8 cellular contexts compared by ENCODE assay signal in genomic region chr3:189355481-189356201, GRCh38.
DNase-seq lines count a peak whose midpoint lies in the region; ATAC-seq and TF ChIP-seq lines count a peak whose summit lies in the region.

No MANE protein-coding gene starts in this region.

- H3K9ac ChIP-seq in BLaER1 treated with 17β-estradiol and CSF1 and Interleukin-3, amounts not matched to agents 10 nM and 100 nM, result no peak overlapping the region

- no peaks in the 10 kb centered on the region for H3K36me3 Mint-ChIP-seq in activated naive CD8-positive, alpha-beta T cell treated with anti-CD3 and anti-CD28 coated beads, Interleukin-2, amount 10 ng/mL, durations not matched to agents 7 days and 5 days
- H3K36me3 Mint-ChIP-seq in mesothelial cell of epicardium, result no peaks in the 10 kb centered on the region

- no peaks in the 10 kb centered on the region for H3K9me3 Mint-ChIP-seq in activated naive CD8-positive, alpha-beta T cell treated with anti-CD3 and anti-CD28 coated beads, Interleukin-2, amount 10 ng/mL, durations not matched to agents 7 days and 5 days
- peaks cover 3% of the 10 kb centered on the region for H3K9me3 Mint-ChIP-seq in mesothelial cell of epicardium

- no peaks in the 10 kb centered on the region for H3K27me3 Mint-ChIP-seq in activated naive CD8-positive, alpha-beta T cell treated with anti-CD3 and anti-CD28 coated beads, Interleukin-2, amount 10 ng/mL, durations not matched to agents 7 days and 5 days
- H3K27me3 Mint-ChIP-seq in mesothelial cell of epicardium (ENCODE audit: low read depth), result no peaks in the 10 kb centered on the region

- intact Hi-C loops in vagina (cut with DNase I), result no loop called here
- intact Hi-C loops in ascending aorta (cut with DNase I), result no loop called here

- H3K4me3 Mint-ChIP-seq in activated naive CD8-positive, alpha-beta T cell treated with anti-CD3 and anti-CD28 coated beads, Interleukin-2, amount 10 ng/mL, durations not matched to agents 7 days and 5 days, result peak overlapping the region; percentile 69
- no peak overlapping the region for H3K4me3 Mint-ChIP-seq in mesothelial cell of epicardium

- no peak overlapping the region for H3K27ac ChIP-seq in BLaER1 treated with 17β-estradiol and CSF1 and Interleukin-3, amounts not matched to agents 10 nM and 100 nM
- H3K27ac ChIP-seq in vagina (peak overlapping the region; percentile 70), ascending aorta (no peak overlapping the region)

- peak overlapping the region in 6 of 11 experiments; percentile 10 to 56 (median 20); a peak in 7 of 22 replicates for H3K4me2 ChIP-seq in BLaER1 treated with 17β-estradiol and CSF1 and Interleukin-3, amounts not matched to agents 10 nM and 100 nM

- no peaks in the 10 kb centered on the region for H3K36me3 ChIP-seq in BLaER1 treated with 17β-estradiol and CSF1 and Interleukin-3, amounts not matched to agents 10 nM and 100 nM
- H3K36me3 ChIP-seq in vagina (no peaks in the 10 kb centered on the region), ascending aorta (no peaks in the 10 kb centered on the region)

- TF ChIP-seq CTCF in mesothelial cell of epicardium (IDR thresholded peaks at IDR 0.05; ENCODE audit: unreplicated experiment) (no peak), vagina (IDR thresholded peaks at IDR 0.05) (no peak), ascending aorta (IDR thresholded peaks at IDR 0.05) (no peak)

- H3K4me1 ChIP-seq in BLaER1 treated with 17β-estradiol and CSF1 and Interleukin-3, amounts not matched to agents 10 nM and 100 nM, result peaks cover 0 to 11% (median 0%) of the 10 kb centered on the region in 10 experiments; a peak in 6 of 20 replicates
- H3K4me1 ChIP-seq in vagina, result peaks cover 28% of the 10 kb centered on the region
- H3K4me1 ChIP-seq in ascending aorta, result peaks cover 0 to 19% of the 10 kb centered on the region in 2 donors

- peak; percentile 48 for DNase-seq in NCI-H69 (lab: John Stamatoyannopoulos, UW)
- DNase-seq in activated naive CD8-positive, alpha-beta T cell treated with anti-CD3 and anti-CD28 coated beads, Interleukin-2, amount 10 ng/mL, durations not matched to agents 7 days and 5 days, result peak; percentile 30
- DNase-seq in mesothelial cell of epicardium (ENCODE audit: low spot score in 2 of 2, unreplicated experiment in 2 of 2), result no peak
- no peak for DNase-seq in vagina (ENCODE audit: extremely low spot score in 2 of 2)
- no peak for DNase-seq in NAMALWA (ENCODE audit: low spot score)
- DNase-seq in ascending aorta (ENCODE audit: low spot score in 2 of 2), result no peak

- ATAC-seq in activated naive CD8-positive, alpha-beta T cell treated with anti-CD3 and anti-CD28 coated beads, Interleukin-2, amount 10 ng/mL, durations not matched to agents 7 days and 5 days (ENCODE audit: low read depth), result peak; percentile 89
- no peak for ATAC-seq in HG02852 (IDR thresholded peaks at IDR 0.05; ENCODE audit: unreplicated experiment)

- H4K20me1 ChIP-seq in BLaER1 treated with 17β-estradiol and CSF1 and Interleukin-3, amounts not matched to agents 10 nM and 100 nM, result no peaks in the 10 kb centered on the region

- no peaks in the 10 kb centered on the region for H3K27me3 ChIP-seq in BLaER1 treated with 17β-estradiol and CSF1 and Interleukin-3, amounts not matched to agents 10 nM and 100 nM
- H3K27me3 ChIP-seq in vagina, result no peaks in the 10 kb centered on the region
- H3K27me3 ChIP-seq in ascending aorta, result no peaks in the 10 kb centered on the region

- H3K27ac Mint-ChIP-seq in activated naive CD8-positive, alpha-beta T cell treated with anti-CD3 and anti-CD28 coated beads, Interleukin-2, amount 10 ng/mL, durations not matched to agents 7 days and 5 days, result peak overlapping the region; percentile 92
- H3K27ac Mint-ChIP-seq in mesothelial cell of epicardium, result peak overlapping the region; percentile 56

- H3K9me3 ChIP-seq in BLaER1 treated with 17β-estradiol and CSF1 and Interleukin-3, amounts not matched to agents 10 nM and 100 nM (replicated peaks in 1 of 11), result no peaks in the 10 kb centered on the region
- H3K9me3 ChIP-seq in vagina (no peaks in the 10 kb centered on the region), ascending aorta (no peaks in the 10 kb centered on the region)

- POLR2A ChIA-PET in activated naive CD8-positive, alpha-beta T cell treated with anti-CD3 and anti-CD28 coated beads, Interleukin-2, amount 10 ng/mL, durations not matched to agents 7 days and 5 days (lab: Charles Lee), result interaction anchor here (0.6 to 2.7 kb wide), 6 partner anchors 9 to 156 kb away, joined by 3 to 14 read pairs (median 5); no protein-coding TSS in a partner anchor

- peaks cover 10% of the 10 kb centered on the region for H3K4me1 Mint-ChIP-seq in activated naive CD8-positive, alpha-beta T cell treated with anti-CD3 and anti-CD28 coated beads, Interleukin-2, amount 10 ng/mL, durations not matched to agents 7 days and 5 days
- peaks cover 34% of the 10 kb centered on the region for H3K4me1 Mint-ChIP-seq in mesothelial cell of epicardium

- no peak for TF ChIP-seq POLR2A in vagina (IDR thresholded peaks at IDR 0.05)

- no peak overlapping the region for H3K4me3 ChIP-seq in BLaER1 treated with 17β-estradiol and CSF1 and Interleukin-3, amounts not matched to agents 10 nM and 100 nM
- no peak overlapping the region for H3K4me3 ChIP-seq in vagina
- H3K4me3 ChIP-seq in ascending aorta, result no peak overlapping the region

Comparison
In these comparisons a context has a peak if more than half of its experiments do, and no peak if none do; other contexts are left out.
1. DNase-seq: peak in NCI-H69 (single experiment) and activated naive CD8-positive, alpha-beta T cell treated with anti-CD3 and anti-CD28 coated beads, Interleukin-2, amount 10 ng/mL, durations not matched to agents 7 days and 5 days (single experiment); none in mesothelial cell of epicardium (0 of 2), vagina (0 of 2), NAMALWA (single experiment) and ascending aorta (0 of 2).